Comparison of ENCODE assay signal across 11 cellular contexts in genomic region chr3:158709666-158710083, GRCh38. TPM values are rescaled to one million over a fixed set of nuclear protein-coding genes. Genes with fewer than 3 reads are reported as not detected.
A peak's percentile ranks its signal among the peaks of the same experiment; 100 is the strongest.
DNase-seq lines count a peak whose midpoint lies in the region; ATAC-seq and TF ChIP-seq lines count a peak whose summit lies in the region.
"Had no signal": no experiment of that assay in that cellular context is flagged by ENCODE, and none has a peak within 500 bp of the region (broad histone marks: within the 10 kb centered on the region; RNA-seq: fewer than 3 reads in every experiment).

No MANE protein-coding gene starts in this region.

- no peak for TF ChIP-seq POLR2A in ovary (IDR thresholded peaks at IDR 0.05)

- H3K4me1 ChIP-seq in fibroblast of lung (ENCODE audit: control insufficient read depth, extremely low read depth, insufficient read depth, low read length) (peaks cover 11% of the 10 kb centered on the region), ascending aorta (peaks cover 5 to 20% of the 10 kb centered on the region in 2 donors), ovary (ENCODE audit: insufficient read depth) (peaks cover 3% of the 10 kb centered on the region)

- H3K36me3 ChIP-seq in fibroblast of lung (ENCODE audit: control insufficient read depth, insufficient read depth, low read length): no peaks in the 10 kb centered on the region
- peaks cover 6 to 8% of the 10 kb centered on the region in 2 donors for H3K36me3 ChIP-seq in ascending aorta
- no peaks in the 10 kb centered on the region for H3K36me3 ChIP-seq in ovary

- peak; percentile 65 for ATAC-seq in sciatic nerve
- ATAC-seq: stimulated activated memory B cell treated with anti-CD40 and anti-IgM and Interleukin-4, amounts not matched to agents 10 μg/mL and 1 μg/mL and 100 μg/mL, for 72 hours had no signal

- H3K27me3 ChIP-seq in fibroblast of lung (ENCODE audit: control insufficient read depth, insufficient read depth, low read length) (no peaks in the 10 kb centered on the region), ascending aorta (no peaks in the 10 kb centered on the region), ovary (no peaks in the 10 kb centered on the region)

- H3K27ac ChIP-seq in fibroblast of lung (ENCODE audit: insufficient read depth, low read length) (peak overlapping the region; percentile 78), ascending aorta (peak overlapping the region in 1 of 2 donors; percentile 23), ovary (no peak overlapping the region)

- peak overlapping the region; percentile 42 for H3K4me2 ChIP-seq in fibroblast of lung (ENCODE audit: extremely low read depth, insufficient read depth, low read length)

- no peak for TF ChIP-seq EP300 in ovary (IDR thresholded peaks at IDR 0.05)

- H3K79me2 ChIP-seq in fibroblast of lung (ENCODE audit: control insufficient read depth, insufficient read depth, low read length): no peaks in the 10 kb centered on the region

- no peak overlapping the region for H3K9ac ChIP-seq in fibroblast of lung (ENCODE audit: insufficient read depth, low read length)

- DNase-seq in H4 (ENCODE audit: low spot score) (peak; percentile 99), SW480 (ENCODE audit: low spot score) (peak; percentile 17), fibroblast of lung (ENCODE audit: low read depth in 2 of 2) (peak; percentile 96 to 100), sciatic nerve (ENCODE audit: low spot score) (no peak), mesenteric fat pad (ENCODE audit: low spot score) (no peak), ascending aorta (ENCODE audit: low spot score in 2 of 2) (no peak), ovary (no peak), mucosa of gallbladder (ENCODE audit: low spot score) (no peak)
- DNase-seq: NCI-H526, retina had no signal

- no peak overlapping the region for H2AFZ ChIP-seq in fibroblast of lung (ENCODE audit: low read length)

- H3K4me3 ChIP-seq in fibroblast of lung (replicated peaks in 1 of 4; ENCODE audit: control extremely low read depth in 1 of 4, insufficient read depth in 1 of 4, low read depth in 3 of 4, low read length in 4 of 4) (no peak overlapping the region), ascending aorta (no peak overlapping the region), ovary (no peak overlapping the region)

- H3K9me3 ChIP-seq in fibroblast of lung (ENCODE audit: control insufficient read depth, insufficient read depth, low read depth, low read length) (no peaks in the 10 kb centered on the region), ascending aorta (no peaks in the 10 kb centered on the region), ovary (no peaks in the 10 kb centered on the region)

- intact Hi-C loops in sciatic nerve (cut with DNase I) (no loop called here), ascending aorta (cut with DNase I) (loop anchor here (10.0 kb wide), 1 partner anchor 1535 kb away; no protein-coding TSS in a partner anchor), ovary (cut with DNase I) (no loop called here)

- no peak for TF ChIP-seq CTCF in fibroblast of lung (conservative IDR thresholded peaks at IDR 0.05 in 1 of 2, IDR thresholded peaks at IDR 0.05 in 1 of 2; ENCODE audit: low read depth in 1 of 2, low read length in 2 of 2)
- no peak for TF ChIP-seq CTCF in ascending aorta (IDR thresholded peaks at IDR 0.05)
- TF ChIP-seq CTCF in ovary (IDR thresholded peaks at IDR 0.05): no peak

- no peaks in the 10 kb centered on the region for H4K20me1 ChIP-seq in fibroblast of lung (ENCODE audit: control insufficient read depth, extremely low read depth, insufficient read depth, low read length)

- 51 to 77% (median 55%) methylated on average over 4 of the region's 4 CpGs for WGBS in ovary, 3 donors

RNA-seq across cellular contexts. Expression of gene RARRES1, which starts 22.6 kb away (rescaled TPM):
- total RNA-seq in H4 (2014; rRNA removed; shearing (Covaris generic)): not detected in 2 replicates
- total RNA-seq in fibroblast of lung (93.3 and 547 TPM in 2 replicates), sciatic nerve (264 TPM), mesenteric fat pad (578 TPM), ascending aorta (520 TPM), ovary (100 to 1,000 TPM in 4 of 7 donors, 10 to 100 TPM in 3; 11.1 to 283 (median 118) TPM), mucosa of gallbladder (6.3 TPM)
- polyA plus RNA-seq in fibroblast of lung (26.2 and 27.7 TPM in 2 replicates), ovary (10 to 100 TPM; 30.1 to 33.8 TPM)
- 18.5 and 19.3 TPM in 2 replicates for polyA plus RNA-seq in fibroblast of lung (2012)
- polyA minus RNA-seq in fibroblast of lung (ENCODE audit: low replicate concordance): 1.2 TPM in 1 of 2 replicates, not detected in the other

RNA-seq across cellular contexts. Expression of gene LXN, which starts 37.2 kb away (rescaled TPM):
- 35.4 and 39.6 TPM in 2 replicates for total RNA-seq in H4 (2014; rRNA removed; shearing (Covaris generic))
- total RNA-seq in fibroblast of lung (168 and 495 TPM in 2 replicates), sciatic nerve (24.9 TPM), mesenteric fat pad (30.3 TPM), ascending aorta (1.2 TPM), ovary (10 to 100 TPM; 16.5 to 82.9 (median 43.5) TPM), mucosa of gallbladder (17.0 TPM)
- polyA plus RNA-seq in fibroblast of lung (162 and 172 TPM in 2 replicates), ovary (10 to 100 TPM; 38.4 to 48.4 TPM)
- polyA plus RNA-seq in fibroblast of lung (2012): 137 and 158 TPM in 2 replicates
- polyA minus RNA-seq in fibroblast of lung (ENCODE audit: low replicate concordance): 22.8 and 28.4 TPM in 2 replicates

Comparison
In these comparisons a context has a peak if more than half of its experiments do, and no peak if none do; other contexts are left out.
1. DNase-seq: peak in H4 (single experiment), SW480 (single experiment) and fibroblast of lung (2 of 2); none in sciatic nerve (single experiment), mesenteric fat pad (single experiment), ascending aorta (0 of 2), ovary (0 of 5) and mucosa of gallbladder (single experiment).